1 cellular context compared by ENCODE assay signal in the genomic region with DNA sequence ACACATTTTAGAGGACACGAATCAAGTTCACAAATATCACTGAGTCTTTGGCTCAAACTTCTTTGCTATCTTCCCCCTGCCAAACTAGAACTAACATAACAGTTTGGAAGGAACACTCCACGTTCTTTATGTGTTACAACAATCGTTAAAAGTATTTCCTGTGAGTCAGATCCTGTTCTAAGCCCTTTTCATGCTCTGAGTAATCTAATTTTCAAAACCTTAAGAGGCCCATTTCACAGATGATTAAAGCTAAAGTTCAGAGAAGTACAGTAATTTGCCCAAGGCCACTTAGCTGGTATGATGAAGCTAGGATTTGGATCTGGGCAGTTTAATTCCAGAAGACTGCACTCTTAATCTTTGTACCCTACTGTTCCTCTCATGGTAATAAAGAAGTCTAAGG.
TF ChIP-seq lines count a peak whose summit lies in the region.

No MANE protein-coding gene starts in this region.

TF ChIP-seq in K562, 482 proteins besides CTCF, POLR2A, EP300 and RAD21 (continued from another document):
- TF ChIP-seq BCLAF1 (IDR thresholded peaks at IDR 0.05; ENCODE audit: borderline replicate concordance in 1 of 2, control insufficient read depth in 1 of 2, low read depth in 2 of 2, low read length in 1 of 2) = peak in 1 of 2 experiments; percentile 53; a peak in 1 of 4 replicates
- TF ChIP-seq, protein P1, sequence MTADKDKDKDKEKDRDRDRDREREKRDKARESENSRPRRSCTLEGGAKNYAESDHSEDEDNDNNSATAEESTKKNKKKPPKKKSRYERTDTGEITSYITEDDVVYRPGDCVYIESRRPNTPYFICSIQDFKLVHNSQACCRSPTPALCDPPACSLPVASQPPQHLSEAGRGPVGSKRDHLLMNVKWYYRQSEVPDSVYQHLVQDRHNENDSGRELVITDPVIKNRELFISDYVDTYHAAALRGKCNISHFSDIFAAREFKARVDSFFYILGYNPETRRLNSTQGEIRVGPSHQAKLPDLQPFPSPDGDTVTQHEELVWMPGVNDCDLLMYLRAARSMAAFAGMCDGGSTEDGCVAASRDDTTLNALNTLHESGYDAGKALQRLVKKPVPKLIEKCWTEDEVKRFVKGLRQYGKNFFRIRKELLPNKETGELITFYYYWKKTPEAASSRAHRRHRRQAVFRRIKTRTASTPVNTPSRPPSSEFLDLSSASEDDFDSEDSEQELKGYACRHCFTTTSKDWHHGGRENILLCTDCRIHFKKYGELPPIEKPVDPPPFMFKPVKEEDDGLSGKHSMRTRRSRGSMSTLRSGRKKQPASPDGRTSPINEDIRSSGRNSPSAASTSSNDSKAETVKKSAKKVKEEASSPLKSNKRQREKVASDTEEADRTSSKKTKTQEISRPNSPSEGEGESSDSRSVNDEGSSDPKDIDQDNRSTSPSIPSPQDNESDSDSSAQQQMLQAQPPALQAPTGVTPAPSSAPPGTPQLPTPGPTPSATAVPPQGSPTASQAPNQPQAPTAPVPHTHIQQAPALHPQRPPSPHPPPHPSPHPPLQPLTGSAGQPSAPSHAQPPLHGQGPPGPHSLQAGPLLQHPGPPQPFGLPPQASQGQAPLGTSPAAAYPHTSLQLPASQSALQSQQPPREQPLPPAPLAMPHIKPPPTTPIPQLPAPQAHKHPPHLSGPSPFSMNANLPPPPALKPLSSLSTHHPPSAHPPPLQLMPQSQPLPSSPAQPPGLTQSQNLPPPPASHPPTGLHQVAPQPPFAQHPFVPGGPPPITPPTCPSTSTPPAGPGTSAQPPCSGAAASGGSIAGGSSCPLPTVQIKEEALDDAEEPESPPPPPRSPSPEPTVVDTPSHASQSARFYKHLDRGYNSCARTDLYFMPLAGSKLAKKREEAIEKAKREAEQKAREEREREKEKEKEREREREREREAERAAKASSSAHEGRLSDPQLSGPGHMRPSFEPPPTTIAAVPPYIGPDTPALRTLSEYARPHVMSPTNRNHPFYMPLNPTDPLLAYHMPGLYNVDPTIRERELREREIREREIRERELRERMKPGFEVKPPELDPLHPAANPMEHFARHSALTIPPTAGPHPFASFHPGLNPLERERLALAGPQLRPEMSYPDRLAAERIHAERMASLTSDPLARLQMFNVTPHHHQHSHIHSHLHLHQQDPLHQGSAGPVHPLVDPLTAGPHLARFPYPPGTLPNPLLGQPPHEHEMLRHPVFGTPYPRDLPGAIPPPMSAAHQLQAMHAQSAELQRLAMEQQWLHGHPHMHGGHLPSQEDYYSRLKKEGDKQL (CRISPR knock-in tag; IDR thresholded peaks at IDR 0.05; ENCODE audit: borderline replicate concordance) = no peak
